In the genomic region with DNA sequence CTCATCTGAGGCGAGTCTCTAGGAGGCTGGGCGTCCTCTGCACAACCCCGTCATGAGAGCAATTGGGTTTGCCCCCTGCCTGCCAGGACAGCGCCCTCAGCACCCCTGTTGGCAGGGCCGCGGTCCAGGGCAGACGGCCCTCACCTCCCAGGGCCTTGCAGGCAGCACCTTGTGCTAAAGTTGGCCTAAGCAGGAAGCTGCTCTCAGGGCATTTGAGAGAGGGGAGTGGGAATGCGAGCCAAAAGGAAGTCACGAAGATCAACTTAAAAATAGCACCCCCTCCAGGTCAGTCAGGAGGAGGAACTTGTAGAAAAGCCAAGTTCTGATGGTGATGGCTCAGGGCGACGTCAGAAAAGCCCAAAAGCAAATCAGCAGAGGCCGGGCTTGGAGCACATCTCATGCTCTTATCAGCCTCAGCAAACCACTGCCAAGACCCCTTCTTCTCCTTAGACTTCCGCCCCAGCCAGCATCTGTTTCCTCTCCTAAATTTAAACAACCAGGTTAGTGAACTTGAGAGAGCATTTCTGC, we compare ENCODE assay signal across 8 cellular contexts. TPM values are rescaled to one million over a fixed set of nuclear protein-coding genes. Genes with fewer than 3 reads are reported as not detected.
DNase-seq lines count a peak whose midpoint lies in the region; ATAC-seq, FAIRE-seq and TF ChIP-seq lines count a peak whose summit lies in the region.

No MANE protein-coding gene starts in this region.

- H3K27ac Mint-ChIP-seq in activated naive CD8-positive, alpha-beta T cell treated with anti-CD3 and anti-CD28 coated beads for 36 hours: peak overlapping the region; percentile 86

- 0 out of 2 replicates have a peak, but pooled peaks have one; percentile 15 for TF ChIP-seq CTCF in 22Rv1 (IDR thresholded peaks at IDR 0.05)
- peak in 1 of 2 donors; percentile 46 for TF ChIP-seq CTCF in right atrium auricular region (IDR thresholded peaks at IDR 0.05)

- H3K36me3 Mint-ChIP-seq in activated naive CD8-positive, alpha-beta T cell treated with anti-CD3 and anti-CD28 coated beads for 36 hours: no peaks in the 10 kb centered on the region

- DNase-seq in GM12891 (ENCODE audit: insufficient read length, low spot score) (peak; percentile 41), M059J (ENCODE audit: low read depth) (peak; percentile 74), right atrium auricular region (ENCODE audit: low spot score) (peak; percentile 85), sciatic nerve (ENCODE audit: low spot score) (no peak), NCI-H345 (lab: John Stamatoyannopoulos, UW) (no peak)
- peak; percentile 41 for DNase-seq in activated naive CD8-positive, alpha-beta T cell treated with anti-CD3 and anti-CD28 coated beads for 36 hours

- ATAC-seq in sciatic nerve (peak; percentile 63), HG03565 (IDR thresholded peaks at IDR 0.05; ENCODE audit: unreplicated experiment) (no peak)

- peak overlapping the region; percentile 14 to 48 for H3K4me3 ChIP-seq in right atrium auricular region

- no peaks in the 10 kb centered on the region for H3K36me3 ChIP-seq in right atrium auricular region

- H3K27me3 Mint-ChIP-seq in activated naive CD8-positive, alpha-beta T cell treated with anti-CD3 and anti-CD28 coated beads for 36 hours: no peaks in the 10 kb centered on the region

- no peaks in the 10 kb centered on the region for H3K9me3 ChIP-seq in right atrium auricular region

- no peak for TF ChIP-seq POLR2A in GM12891 (IDR thresholded peaks at IDR 0.05; ENCODE audit: low read depth, low read length)

- H3K4me1 Mint-ChIP-seq in activated naive CD8-positive, alpha-beta T cell treated with anti-CD3 and anti-CD28 coated beads for 36 hours: peaks cover 57% of the 10 kb centered on the region

- H3K4me3 Mint-ChIP-seq in activated naive CD8-positive, alpha-beta T cell treated with anti-CD3 and anti-CD28 coated beads for 36 hours: peak overlapping the region; percentile 60

- H3K27ac ChIP-seq in 22Rv1: no peak overlapping the region
- peak overlapping the region; percentile 86 to 87 for H3K27ac ChIP-seq in right atrium auricular region

- intact Hi-C loops in sciatic nerve (cut with DNase I): no loop called here

- H3K4me1 ChIP-seq in right atrium auricular region: peaks cover 0 to 60% of the 10 kb centered on the region in 2 donors

- H3K9me3 Mint-ChIP-seq in activated naive CD8-positive, alpha-beta T cell treated with anti-CD3 and anti-CD28 coated beads for 36 hours: no peaks in the 10 kb centered on the region

- peak; percentile 71 for FAIRE-seq in GM12891 (lab: Jason Lieb, UNC)

- H3K27me3 ChIP-seq in right atrium auricular region: no peaks in the 10 kb centered on the region

TF ChIP-seq in GM12891, 5 proteins besides CTCF, POLR2A, EP300 and RAD21:
- TF ChIP-seq POU2F2 (IDR thresholded peaks at IDR 0.05; ENCODE audit: low read depth, low read length) (no peak), SPI1 (IDR thresholded peaks at IDR 0.05; ENCODE audit: low read depth, low read length) (0 out of 2 replicates have a peak, but pooled peaks have one; percentile 3)

RNA-seq across cellular contexts. Expression of a gene that starts 12.6 kb away (rescaled TPM):
- polyA plus RNA-seq in GM12891 (2012; ENCODE audit: low read depth, missing spikeins): 0.35 TPM
- not detected in 2 replicates for total RNA-seq in M059J (2014; rRNA removed; shearing (Covaris generic))
- not detected for total RNA-seq in activated naive CD8-positive, alpha-beta T cell treated with anti-CD3 and anti-CD28 coated beads for 36 hours
- 10 to 100 TPM in 1 of 2 donors, 1 to 10 TPM in 1; 2.0 to 11.3 TPM for total RNA-seq in right atrium auricular region
- total RNA-seq in sciatic nerve: 3.8 TPM

RNA-seq across cellular contexts. Expression of a gene that starts 12.6 kb away (rescaled TPM):
- 0.09 TPM for polyA plus RNA-seq in GM12891 (2012; ENCODE audit: low read depth, missing spikeins)
- total RNA-seq in M059J (2014; rRNA removed; shearing (Covaris generic)): not detected in 2 replicates
- total RNA-seq in activated naive CD8-positive, alpha-beta T cell treated with anti-CD3 and anti-CD28 coated beads for 36 hours: not detected
- total RNA-seq in right atrium auricular region (1 to 10 TPM in 1 of 2 donors, under 1 TPM in 1; 0.63 to 4.8 TPM), sciatic nerve (1.2 TPM)

RNA-seq across cellular contexts. Expression of a gene that starts 42.3 kb away (rescaled TPM):
- polyA plus RNA-seq in GM12891 (2012; ENCODE audit: low read depth, missing spikeins): 12.1 TPM
- total RNA-seq in M059J (2014; rRNA removed; shearing (Covaris generic)): 0.05 TPM in 1 of 2 replicates, not detected in the other
- total RNA-seq in activated naive CD8-positive, alpha-beta T cell treated with anti-CD3 and anti-CD28 coated beads for 36 hours: 1 to 10 TPM; 3.6 to 3.8 TPM
- total RNA-seq in right atrium auricular region: 10 to 100 TPM in 1 of 2 donors, 1 to 10 TPM in 1; 9.6 to 33.6 TPM
- 15.9 TPM for total RNA-seq in sciatic nerve

Comparison
In these comparisons a context has a peak if more than half of its experiments do, and no peak if none do; other contexts are left out.
1. DNase-seq: peak in GM12891 (single experiment), M059J (single experiment), activated naive CD8-positive, alpha-beta T cell treated with anti-CD3 and anti-CD28 coated beads for 36 hours (single experiment) and right atrium auricular region (single experiment); none in sciatic nerve (single experiment) and NCI-H345 (single experiment).